In the genomic region with DNA sequence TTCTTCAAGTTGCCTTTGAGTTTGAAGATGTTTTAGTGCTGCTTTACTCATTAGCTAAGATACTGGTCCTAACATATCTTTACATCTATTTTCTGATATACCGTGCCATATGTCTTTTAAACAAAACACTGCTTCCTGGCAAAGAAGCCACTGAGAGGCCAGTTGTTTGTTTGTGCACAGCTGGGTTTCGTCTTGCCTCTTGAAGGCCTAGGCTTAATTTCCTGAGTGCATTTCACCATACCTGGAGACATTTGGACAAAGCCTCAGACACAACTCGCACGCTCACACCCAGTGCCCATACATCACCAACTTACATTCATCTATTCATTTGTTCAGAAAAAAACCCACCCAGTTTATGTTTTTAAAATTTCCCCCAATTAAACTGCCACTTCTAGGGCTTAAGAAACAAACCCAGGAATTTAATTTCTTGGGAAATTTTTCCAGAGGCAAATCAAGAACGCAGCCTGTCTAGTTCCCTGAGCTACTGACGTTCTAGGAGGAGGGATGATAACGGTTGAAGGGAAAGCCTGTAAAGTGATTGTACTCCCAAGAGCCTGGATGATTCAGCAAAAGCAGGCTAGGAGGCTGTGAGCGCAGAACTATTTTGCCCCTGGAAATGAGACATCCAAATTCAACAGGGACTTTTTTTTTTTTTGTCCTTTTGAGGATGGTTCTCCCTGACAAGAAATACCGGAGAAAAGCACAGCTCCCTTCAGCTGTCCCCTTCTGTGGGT, we compare ENCODE assay signal across 14 cellular contexts.
A peak's percentile ranks its signal among the peaks of the same experiment; 100 is the strongest.
DNase-seq lines count a peak whose midpoint lies in the region; ATAC-seq and TF ChIP-seq lines count a peak whose summit lies in the region.
"Had no signal": no experiment of that assay in that cellular context is flagged by ENCODE, and none has a peak within 500 bp of the region (broad histone marks: within the 10 kb centered on the region; RNA-seq: fewer than 3 reads in every experiment).

No MANE protein-coding gene starts in this region.

- no peaks in the 10 kb centered on the region for H3F3A ChIP-seq in neural progenitor cell (ENCODE audit: low read depth)

- no peak overlapping the region for H3K4me3 ChIP-seq in neural progenitor cell
- H3K4me3 ChIP-seq: lung had no signal

- H3K36me3 Mint-ChIP-seq in neural progenitor cell = no peaks in the 10 kb centered on the region
- H3K36me3 Mint-ChIP-seq in activated naive CD8-positive, alpha-beta T cell treated with anti-CD3 and anti-CD28 coated beads, Interleukin-2, amount 50 U/mL, for 24 hours (ENCODE audit: low read depth) = no peaks in the 10 kb centered on the region
- H3K36me3 Mint-ChIP-seq: CD8-positive, alpha-beta T cell had no signal

- peaks cover 7% of the 10 kb centered on the region for H3K27me3 ChIP-seq in neural progenitor cell

- H3K79me2 ChIP-seq in neural progenitor cell (ENCODE audit: low read depth) = no peaks in the 10 kb centered on the region

- H3K27ac ChIP-seq in neural progenitor cell = no peak overlapping the region
- H3K27ac ChIP-seq: foreskin keratinocyte had no signal

- H3K4me2 ChIP-seq in neural progenitor cell = no peak overlapping the region

- ATAC-seq in HG03175 (IDR thresholded peaks at IDR 0.05; ENCODE audit: unreplicated experiment) = no peak
- no peak for ATAC-seq in activated naive CD8-positive, alpha-beta T cell treated with anti-CD3 and anti-CD28 coated beads, Interleukin-2, amount 50 U/mL, for 24 hours

- peaks cover 2% of the 10 kb centered on the region for H3K27me3 Mint-ChIP-seq in neural progenitor cell (ENCODE audit: insufficient read depth, low read depth)
- H3K27me3 Mint-ChIP-seq in activated naive CD8-positive, alpha-beta T cell treated with anti-CD3 and anti-CD28 coated beads, Interleukin-2, amount 50 U/mL, for 24 hours = peaks cover 2% of the 10 kb centered on the region
- H3K27me3 Mint-ChIP-seq: activated CD4-positive, alpha-beta memory T cell treated with anti-CD3 and anti-CD28 coated beads, Interleukin-2, amount 10 ng/mL, durations not matched to agents 7 days and 5 days had no signal

- H2AFZ ChIP-seq in neural progenitor cell (replicated peaks) = no peak overlapping the region

- H3K9me3 Mint-ChIP-seq in neural progenitor cell = peaks cover 3% of the 10 kb centered on the region
- no peaks in the 10 kb centered on the region for H3K9me3 Mint-ChIP-seq in activated naive CD8-positive, alpha-beta T cell treated with anti-CD3 and anti-CD28 coated beads, Interleukin-2, amount 50 U/mL, for 24 hours
- H3K9me3 Mint-ChIP-seq: activated CD4-positive, alpha-beta memory T cell treated with anti-CD3 and anti-CD28 coated beads, Interleukin-2, amount 10 ng/mL, durations not matched to agents 7 days and 5 days; CD8-positive, alpha-beta T cell had no signal

- no peak overlapping the region for H3K9ac ChIP-seq in neural progenitor cell

- H3K4me3 Mint-ChIP-seq in neural progenitor cell = peak overlapping the region; percentile 3
- no peak overlapping the region for H3K4me3 Mint-ChIP-seq in activated naive CD8-positive, alpha-beta T cell treated with anti-CD3 and anti-CD28 coated beads, Interleukin-2, amount 50 U/mL, for 24 hours

- no peaks in the 10 kb centered on the region for H3K9me3 ChIP-seq in neural progenitor cell (ENCODE audit: low read depth)

- H3K4me1 Mint-ChIP-seq in neural progenitor cell = peaks cover 66% of the 10 kb centered on the region
- peaks cover 10% of the 10 kb centered on the region for H3K4me1 Mint-ChIP-seq in activated naive CD8-positive, alpha-beta T cell treated with anti-CD3 and anti-CD28 coated beads, Interleukin-2, amount 50 U/mL, for 24 hours

- no peak for TF ChIP-seq CTCF in neural progenitor cell (IDR thresholded peaks at IDR 0.05)

- no peaks in the 10 kb centered on the region for H4K20me1 ChIP-seq in neural progenitor cell (ENCODE audit: low read depth)

- no peaks in the 10 kb centered on the region for H3K36me3 ChIP-seq in neural progenitor cell

- DNase-seq in GM03348 (ENCODE audit: low spot score) (peak; percentile 21), OCI-M1 (lab: John Stamatoyannopoulos, UW) (peak; percentile 37), fibroblast of peridontal ligament (ENCODE audit: extremely low read depth) (peak; percentile 95), neural progenitor cell (ENCODE audit: low spot score) (no peak), NCI-H1694 treated with DMSO at 0.1 percent for 48 hours (lab: John Stamatoyannopoulos, UW) (no peak), hippocampal formation (lab: John Stamatoyannopoulos, UW) (no peak)
- no peak for DNase-seq in activated naive CD8-positive, alpha-beta T cell treated with anti-CD3 and anti-CD28 coated beads, Interleukin-2, amount 50 U/mL, for 24 hours
- DNase-seq: activated gamma-delta T cell treated with Interleukin-2 at 50 U/mL for 16 hours, foreskin keratinocyte, NCI-H1694 had no signal

- peak overlapping the region; percentile 31 for H3K27ac Mint-ChIP-seq in neural progenitor cell
- H3K27ac Mint-ChIP-seq in activated naive CD8-positive, alpha-beta T cell treated with anti-CD3 and anti-CD28 coated beads, Interleukin-2, amount 50 U/mL, for 24 hours = no peak overlapping the region

- H3K4me1 ChIP-seq in neural progenitor cell = peaks cover 36% of the 10 kb centered on the region
- H3K4me1 ChIP-seq: foreskin keratinocyte had no signal

Comparison
In these comparisons a context has a peak if more than half of its experiments do, and no peak if none do; other contexts are left out.
1. DNase-seq: peak in GM03348 (single experiment), OCI-M1 (single experiment) and fibroblast of peridontal ligament (single experiment); none in neural progenitor cell (single experiment), NCI-H1694 treated with DMSO at 0.1 percent for 48 hours (single experiment), hippocampal formation (0 of 2) and activated naive CD8-positive, alpha-beta T cell treated with anti-CD3 and anti-CD28 coated beads, Interleukin-2, amount 50 U/mL, for 24 hours (single experiment).